Comparison of ENCODE assay signal across 8 cellular contexts in genomic region chr7:100888988-100889760, GRCh38. TPM values are rescaled to one million over a fixed set of nuclear protein-coding genes. Genes with fewer than 3 reads are reported as not detected.
A peak's percentile ranks its signal among the peaks of the same experiment; 100 is the strongest.
DNase-seq lines count a peak whose midpoint lies in the region; ATAC-seq and TF ChIP-seq lines count a peak whose summit lies in the region.

TSS of gene UFSP1 (minus strand) at chr7:100889715. CDS start at chr7:100889271, 444 bp downstream.

- ATAC-seq in HG02970 (IDR thresholded peaks at IDR 0.05; ENCODE audit: low FRiP score, unreplicated experiment) (peak; percentile 29), T-cell (replicated peaks in 1 of 4) (peak in 2 of 4 experiments; percentile 31 to 40)

- no peaks in the 10 kb centered on the region for H3K79me2 ChIP-seq in parathyroid adenoma

- CTCF ChIA-PET in T-cell (lab: Charles Lee), result interaction anchor here (0.6 to 1.6 kb wide), 10 partner anchors 11 to 1505 kb away, joined by 3 to 15 read pairs (median 5); partner anchors contain the start of genes POP7 (in 1 of the 2), SLC12A9 (in 1 of the 2) and SRRT (in 1 of the 2)

- peak within 1 kb of the TSS; percentile 83 for H3K4me3 Mint-ChIP-seq in activated T-cell treated with anti-CD3 and anti-CD28 coated beads, Interleukin-2, amount 50 U/mL, for 24 hours
- H3K4me3 Mint-ChIP-seq in T-cell, result peak within 1 kb of the TSS; percentile 79 to 83 (median 81)

- TF ChIP-seq CTCF in fibroblast of the aortic adventitia (IDR thresholded peaks at IDR 0.05; ENCODE audit: insufficient read depth, low read length) (peak; percentile 1), parathyroid adenoma (IDR thresholded peaks at IDR 0.05) (peak; percentile 5)

- H3K36me3 ChIP-seq in parathyroid adenoma (ENCODE audit: control insufficient read depth, insufficient read depth, low read length), result no peaks in the 10 kb centered on the region

- peaks cover 31% of the 10 kb centered on the region for H3K27me3 Mint-ChIP-seq in activated T-cell treated with anti-CD3 and anti-CD28 coated beads, Interleukin-2, amount 50 U/mL, for 24 hours
- peaks cover 16 to 28% of the 10 kb centered on the region in 2 donors for H3K27me3 Mint-ChIP-seq in T-cell

- H3K4me1 ChIP-seq in parathyroid adenoma, result peaks cover 26% of the 10 kb centered on the region

- peaks cover 52% of the 10 kb centered on the region for H3K4me1 Mint-ChIP-seq in activated T-cell treated with anti-CD3 and anti-CD28 coated beads, Interleukin-2, amount 50 U/mL, for 24 hours (ENCODE audit: low read depth)
- peaks cover 31 to 53% (median 32%) of the 10 kb centered on the region in 3 donors for H3K4me1 Mint-ChIP-seq in T-cell

- DNase-seq in activated T-cell treated with anti-CD3 and anti-CD28 coated beads, Interleukin-2, amount 50 U/mL, for 24 hours, result no peak
- DNase-seq in activated T-cell treated with anti-CD3 and anti-CD28 coated beads for 4 hours (no peak), T-cell (no peak), fibroblast of the aortic adventitia (ENCODE audit: low read depth) (no peak), AG08396 (ENCODE audit: low spot score) (no peak), AG08395 (ENCODE audit: low spot score) (no peak)

- H3K9me3 Mint-ChIP-seq in activated T-cell treated with anti-CD3 and anti-CD28 coated beads, Interleukin-2, amount 50 U/mL, for 24 hours, result no peaks in the 10 kb centered on the region
- no peaks in the 10 kb centered on the region for H3K9me3 Mint-ChIP-seq in T-cell

- no peaks in the 10 kb centered on the region for H3K27me3 ChIP-seq in parathyroid adenoma (ENCODE audit: control insufficient read depth, insufficient read depth, low read length)

- peak within 1 kb of the TSS; percentile 91 for H3K27ac Mint-ChIP-seq in activated T-cell treated with anti-CD3 and anti-CD28 coated beads, Interleukin-2, amount 50 U/mL, for 24 hours
- peak within 1 kb of the TSS; percentile 94 to 96 for H3K27ac Mint-ChIP-seq in T-cell

- H3K4me3 ChIP-seq in fibroblast of the aortic adventitia (ENCODE audit: low read depth, low read length) (peak within 1 kb of the TSS; percentile 80), parathyroid adenoma (ENCODE audit: low read depth, low read length) (peak within 1 kb of the TSS; percentile 86)

- POLR2A ChIA-PET in T-cell (lab: Charles Lee), result interaction anchor here (0.5 to 1.3 kb wide), 8 partner anchors 14 to 1857 kb away, joined by 3 to 21 read pairs (median 3); partner anchors contain the start of genes SRRT (in 2 of the 2), PPP1R35 (in 1 of the 2) and ZCWPW1 (in 1 of the 2)

- peak within 1 kb of the TSS; percentile 100 for H3K27ac ChIP-seq in parathyroid adenoma

- peak within 1 kb of the TSS; percentile 92 for H3K4me2 ChIP-seq in parathyroid adenoma (ENCODE audit: low read length)

- H2AFZ ChIP-seq in parathyroid adenoma, result peak within 1 kb of the TSS; percentile 91

- H3K9me3 ChIP-seq in parathyroid adenoma (ENCODE audit: control insufficient read depth, low read length), result no peaks in the 10 kb centered on the region

- H3K36me3 Mint-ChIP-seq in activated T-cell treated with anti-CD3 and anti-CD28 coated beads, Interleukin-2, amount 50 U/mL, for 24 hours (ENCODE audit: low read depth), result peaks cover 51% of the 10 kb centered on the region
- H3K36me3 Mint-ChIP-seq in T-cell, result peaks cover 39% of the 10 kb centered on the region

- H3K9ac ChIP-seq in parathyroid adenoma, result peak within 1 kb of the TSS; percentile 92

RNA-seq across cellular contexts. Expression of gene UFSP1, which starts in this region (rescaled TPM):
- 1 to 10 TPM in 4 of 5 donors, under 1 TPM in 1; 0.50 to 9.0 (median 6.2) TPM for total RNA-seq in T-cell
- 2.2 and 3.3 TPM in 2 replicates for total RNA-seq in fibroblast of the aortic adventitia (ENCODE audit: low replicate concordance)
